Comparison of ENCODE assay signal across 33 cellular contexts in the genomic region with DNA sequence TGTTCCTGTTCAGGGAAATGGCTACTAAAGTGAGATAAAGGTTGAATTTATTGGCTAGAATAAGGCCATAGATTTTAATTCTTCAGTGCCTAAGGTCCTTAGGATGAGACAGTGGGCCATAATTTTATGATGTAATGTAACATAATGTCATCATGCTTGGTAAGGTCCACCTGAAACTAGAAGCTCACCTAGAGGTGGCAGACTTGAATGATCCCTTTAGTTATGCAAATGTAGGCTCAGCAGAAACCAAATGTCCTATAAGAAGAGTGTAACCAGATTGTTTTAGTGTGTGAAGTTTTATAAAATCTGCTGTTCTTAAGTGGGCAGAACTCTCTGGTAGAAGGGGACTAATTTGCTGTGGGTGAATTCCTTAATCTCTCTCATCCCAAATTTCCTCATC. TPM values are rescaled to one million over a fixed set of nuclear protein-coding genes. Genes with fewer than 3 reads are reported as not detected.
"Had no signal": no experiment of that assay in that cellular context is flagged by ENCODE, and none has a peak within 500 bp of the region (broad histone marks: within the 10 kb centered on the region; RNA-seq: fewer than 3 reads in every experiment).

No MANE protein-coding gene starts in this region.

- ATAC-seq: activated naive CD4-positive, alpha-beta T cell treated with anti-CD3 and anti-CD28 coated beads, Interleukin-2, amount 50 U/mL, for 72 hours; activated naive CD8-positive, alpha-beta T cell treated with anti-CD3 and anti-CD28 coated beads, Interleukin-2, amount 50 U/mL, for 24 hours; activated T-cell treated with anti-CD3 and anti-CD28 coated beads, Interleukin-2, amount 50 U/mL, for 4 hours; body of pancreas; Panc1 had no signal

- H3K27me3 Mint-ChIP-seq: activated naive CD8-positive, alpha-beta T cell treated with anti-CD3 and anti-CD28 coated beads, Interleukin-2, amount 50 U/mL, for 24 hours had no signal

- H3K9ac ChIP-seq: SK-N-SH had no signal

- H3K9me2 ChIP-seq: SK-N-SH had no signal

- H3K4me3 ChIP-seq: ascending aorta, body of pancreas, SJCRH30 had no signal

- H3K4me2 ChIP-seq: SK-N-SH had no signal

- FAIRE-seq: bronchial epithelial cell had no signal

- H3K9me3 ChIP-seq: ascending aorta, body of pancreas, SJCRH30, SK-N-SH had no signal

- H3K4me3 Mint-ChIP-seq: activated naive CD8-positive, alpha-beta T cell treated with anti-CD3 and anti-CD28 coated beads, Interleukin-2, amount 50 U/mL, for 24 hours; activated T-cell treated with anti-CD3 and anti-CD28 coated beads, Interleukin-2, amount 50 U/mL, for 4 hours; T-helper 2 cell treated with Interferon-gamma antibody and Interleukin-4, amounts not matched to agents 5 μg/mL and 100 μg/mL, for 36 hours had no signal

- H3K36me3 ChIP-seq: ascending aorta, SJCRH30 had no signal

- H3K27ac Mint-ChIP-seq: activated naive CD4-positive, alpha-beta T cell treated with anti-CD3 and anti-CD28 coated beads, Interleukin-2, amount 50 U/mL, for 72 hours; activated naive CD8-positive, alpha-beta T cell treated with anti-CD3 and anti-CD28 coated beads, Interleukin-2, amount 50 U/mL, for 24 hours; T-helper 2 cell treated with Interferon-gamma antibody and Interleukin-4, amounts not matched to agents 5 μg/mL and 100 μg/mL, for 36 hours had no signal

- H3K27ac ChIP-seq: ascending aorta, body of pancreas, RWPE1, SJCRH30 had no signal

- H3K9me3 Mint-ChIP-seq: activated naive CD4-positive, alpha-beta T cell treated with anti-CD3 and anti-CD28 coated beads, Interleukin-2, amount 50 U/mL, for 72 hours; activated T-cell treated with anti-CD3 and anti-CD28 coated beads, Interleukin-2, amount 50 U/mL, for 4 hours had no signal

- DNase-seq: activated CD4-positive, alpha-beta T cell treated with anti-CD3 and anti-CD28 coated beads for 48 hours; activated CD4-positive, alpha-beta T cell treated with anti-CD3 and anti-CD28 coated beads, Interleukin-2, amount 50 U/mL, for 4 hours; activated CD4-positive, CD25-positive, alpha-beta regulatory T cell treated with anti-CD3 and anti-CD28 coated beads, Interleukin-2, amount 50 U/mL, for 72 hours; activated effector memory CD4-positive, alpha-beta T cell treated with anti-CD3 and anti-CD28 coated beads, Interleukin-2, amount 50 U/mL, for 16 hours; activated naive CD4-positive, alpha-beta T cell treated with Interleukin-2 at 50 U/mL for 16 hours; activated naive CD8-positive, alpha-beta T cell treated with anti-CD3 and anti-CD28 coated beads, Interleukin-2, amount 50 U/mL, for 24 hours; activated T-cell treated with anti-CD3 and anti-CD28 coated beads, Interleukin-2, amount 50 U/mL, for 4 hours; amniotic stem cell; body of pancreas; central memory CD4-positive, alpha-beta T cell; NCI-H1092; NCI-H1417; NCI-H1930; NCI-H2107; NCI-H2171 treated with DMSO at 0.1 percent for 48 hours; NCI-H226; NCI-H774; OCI-M1; Right ventricle myocardium superior; SJCRH30; SK-N-SH; SW 1271 had no signal

- H3K4me1 ChIP-seq: ascending aorta, body of pancreas, SJCRH30 had no signal

- H3K27me3 ChIP-seq: ascending aorta, body of pancreas, SJCRH30 had no signal

RNA-seq across cellular contexts. Expression of gene CTXND2, which starts 25.7 kb away (rescaled TPM):
- total RNA-seq: activated naive CD4-positive, alpha-beta T cell treated with anti-CD3 and anti-CD28 coated beads, Interleukin-2, amount 50 U/mL, for 72 hours; activated T-cell treated with anti-CD3 and anti-CD28 coated beads, Interleukin-2, amount 50 U/mL, for 4 hours; ascending aorta; body of pancreas; bronchial epithelial cell; chondrocyte; LHCN-M2; MCF 10A; NCI-H460; Right ventricle myocardium superior; SJCRH30; T-helper 1 cell treated with Interleukin-12 subunit alpha and Interleukin-12 subunit beta and Interleukin-4 antibody, amounts not matched to agents 30 ng/mL and 1 ng/mL, for 36 hours had no signal
- polyA plus RNA-seq: SK-N-SH had no signal
